1 cellular context compared by ENCODE assay signal in genomic region chrX:107709266-107709795, GRCh38.
TF ChIP-seq lines count a peak whose summit lies in the region.

No MANE protein-coding gene starts in this region.

TF ChIP-seq in GM23338, 12 proteins besides CTCF, POLR2A, EP300 and RAD21 (continued from another document):
- TF ChIP-seq ZNF462 (CRISPR knock-in tag; IDR thresholded peaks at IDR 0.05), result no peak
- TF ChIP-seq, protein P1, sequence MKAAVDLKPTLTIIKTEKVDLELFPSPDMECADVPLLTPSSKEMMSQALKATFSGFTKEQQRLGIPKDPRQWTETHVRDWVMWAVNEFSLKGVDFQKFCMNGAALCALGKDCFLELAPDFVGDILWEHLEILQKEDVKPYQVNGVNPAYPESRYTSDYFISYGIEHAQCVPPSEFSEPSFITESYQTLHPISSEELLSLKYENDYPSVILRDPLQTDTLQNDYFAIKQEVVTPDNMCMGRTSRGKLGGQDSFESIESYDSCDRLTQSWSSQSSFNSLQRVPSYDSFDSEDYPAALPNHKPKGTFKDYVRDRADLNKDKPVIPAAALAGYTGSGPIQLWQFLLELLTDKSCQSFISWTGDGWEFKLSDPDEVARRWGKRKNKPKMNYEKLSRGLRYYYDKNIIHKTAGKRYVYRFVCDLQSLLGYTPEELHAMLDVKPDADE (IDR thresholded peaks at IDR 0.05), result no peak
- no peak for TF ChIP-seq EZH2 (IDR thresholded peaks at IDR 0.05; ENCODE audit: low read depth, unreplicated experiment)
- TF ChIP-seq POLR2AphosphoS5 (IDR thresholded peaks at IDR 0.05; ENCODE audit: low read depth), result no peak
- TF ChIP-seq CREB1 (CRISPR knock-in tag; IDR thresholded peaks at IDR 0.05; ENCODE audit: low read depth), result no peak
- TF ChIP-seq NANOG (IDR thresholded peaks at IDR 0.05; ENCODE audit: borderline replicate concordance), result no peak
- TF ChIP-seq REST (IDR thresholded peaks at IDR 0.05; ENCODE audit: unreplicated experiment), result no peak
- TF ChIP-seq ZNF331 (CRISPR knock-in tag; IDR thresholded peaks at IDR 0.05; ENCODE audit: low read depth), result no peak
- no peak for TF ChIP-seq EZH2phosphoT487 (IDR thresholded peaks at IDR 0.05; ENCODE audit: unreplicated experiment)
